8 cellular contexts compared by ENCODE assay signal in genomic region chr12:6852651-6853354, GRCh38. TPM values are rescaled to one million over a fixed set of nuclear protein-coding genes. Genes with fewer than 3 reads are reported as not detected.
DNase-seq lines count a peak whose midpoint lies in the region; ATAC-seq and TF ChIP-seq lines count a peak whose summit lies in the region.

No MANE protein-coding gene starts in this region.

- H3K9ac ChIP-seq in NT2/D1 (ENCODE audit: insufficient read length, low read depth) (peak overlapping the region; percentile 74), neuronal stem cell (ENCODE audit: low read depth, low read length, poor library complexity) (peak overlapping the region; percentile 80)

- H3K4me3 ChIP-seq in GM12875 (ENCODE audit: low read depth, low read length) (peak overlapping the region; percentile 86), NT2/D1 (ENCODE audit: insufficient read length, low read depth) (peak overlapping the region; percentile 90), fibroblast of mammary gland (ENCODE audit: control insufficient read depth, low read depth, low read length) (peak overlapping the region; percentile 93), neuronal stem cell (ENCODE audit: low read length in 2 of 2) (peak overlapping the region; percentile 77 to 82)

- peaks cover 44% of the 10 kb centered on the region for H3K4me1 Mint-ChIP-seq in activated T-cell treated with anti-CD3 and anti-CD28 coated beads, Interleukin-2, amount 50 U/mL, for 72 hours (ENCODE audit: low read depth)

- no peak overlapping the region for H2BK15ac ChIP-seq in neuronal stem cell (ENCODE audit: low read length)

- H3K36me3 ChIP-seq in NT2/D1 (ENCODE audit: insufficient read depth, insufficient read length, low read length): peaks cover 72% of the 10 kb centered on the region
- H3K36me3 ChIP-seq in neuronal stem cell (replicated peaks in 1 of 2; ENCODE audit: control insufficient read depth in 2 of 2, insufficient read depth in 2 of 2, low read length in 2 of 2): peaks cover 36 to 75% of the 10 kb centered on the region in 2 donors

- no peaks in the 10 kb centered on the region for H3K27me3 Mint-ChIP-seq in activated T-cell treated with anti-CD3 and anti-CD28 coated beads, Interleukin-2, amount 50 U/mL, for 72 hours (ENCODE audit: low read depth)

- no peak for DNase-seq in NT2/D1 (ENCODE audit: low read depth, low spot score)
- DNase-seq in activated T-cell treated with anti-CD3 and anti-CD28 coated beads, Interleukin-2, amount 50 U/mL, for 72 hours: peak; percentile 78 to 80
- DNase-seq in fibroblast of mammary gland (ENCODE audit: low read depth): peak; percentile 79
- DNase-seq in neuronal stem cell (ENCODE audit: low spot score): no peak
- peak; percentile 66 for DNase-seq in ureter (ENCODE audit: low spot score)

- H3K4ac ChIP-seq in neuronal stem cell (ENCODE audit: low read length): no peak overlapping the region

- H2AFZ ChIP-seq in neuronal stem cell (ENCODE audit: low read length): peak overlapping the region; percentile 80

- no CpG with 5 or more reads among the region's 18 CpGs for WGBS in neuronal stem cell (ENCODE audit: extremely low coverage in 2 of 2, insufficient read length in 2 of 2, insufficient replicate concordance in 1 of 2), 2 donors

- H3K79me1 ChIP-seq in neuronal stem cell (ENCODE audit: low read depth, low read length): peaks cover 13% of the 10 kb centered on the region

- no peak overlapping the region for H2BK12ac ChIP-seq in neuronal stem cell (ENCODE audit: low read length)

- H3K27ac Mint-ChIP-seq in activated T-cell treated with anti-CD3 and anti-CD28 coated beads, Interleukin-2, amount 50 U/mL, for 72 hours: peak overlapping the region; percentile 78

- no peak overlapping the region for H4K91ac ChIP-seq in neuronal stem cell (ENCODE audit: low read depth, low read length, poor library complexity)

- no peak overlapping the region for H3K23ac ChIP-seq in neuronal stem cell (ENCODE audit: low read depth, low read length, poor library complexity)

- TF ChIP-seq CTCF in GM12875 (IDR thresholded peaks at IDR 0.05; ENCODE audit: borderline replicate concordance, insufficient read depth, low read depth, low read length) (no peak), fibroblast of mammary gland (conservative IDR thresholded peaks at IDR 0.05; ENCODE audit: control insufficient read depth, insufficient read depth, low read depth, low read length) (no peak)

- H3K18ac ChIP-seq in neuronal stem cell (ENCODE audit: low read length): no peak overlapping the region

- ATAC-seq in activated T-cell treated with anti-CD3 and anti-CD28 coated beads, Interleukin-2, amount 50 U/mL, for 72 hours (replicated peaks in 1 of 2): peak; percentile 13 to 22
- ATAC-seq in GM21786 (IDR thresholded peaks at IDR 0.05; ENCODE audit: unreplicated experiment): no peak
- no peak for ATAC-seq in GM21360 (IDR thresholded peaks at IDR 0.05; ENCODE audit: unreplicated experiment)

- H3K9me3 ChIP-seq in NT2/D1 (ENCODE audit: insufficient read depth, low read length) (no peaks in the 10 kb centered on the region), neuronal stem cell (replicated peaks in 1 of 2; ENCODE audit: control insufficient read depth in 2 of 2, insufficient read depth in 1 of 2, low read depth in 1 of 2, low read length in 2 of 2) (no peaks in the 10 kb centered on the region)

- no peaks in the 10 kb centered on the region for H3K9me3 Mint-ChIP-seq in activated T-cell treated with anti-CD3 and anti-CD28 coated beads, Interleukin-2, amount 50 U/mL, for 72 hours

- peak overlapping the region; percentile 76 to 86 for H3K4me3 Mint-ChIP-seq in activated T-cell treated with anti-CD3 and anti-CD28 coated beads, Interleukin-2, amount 50 U/mL, for 72 hours

- no peak overlapping the region for H4K8ac ChIP-seq in neuronal stem cell (ENCODE audit: low read depth, low read length)

- H3K27ac ChIP-seq in neuronal stem cell (replicated peaks; ENCODE audit: low read length): peak overlapping the region; percentile 37

- no peak overlapping the region for H2BK120ac ChIP-seq in neuronal stem cell (ENCODE audit: low read depth, low read length)

- peaks cover 7 to 21% of the 10 kb centered on the region in 2 donors for H3K36me3 Mint-ChIP-seq in activated T-cell treated with anti-CD3 and anti-CD28 coated beads, Interleukin-2, amount 50 U/mL, for 72 hours (ENCODE audit: insufficient read depth in 2 of 2)

- no peak overlapping the region for H2AK5ac ChIP-seq in neuronal stem cell (ENCODE audit: low read depth, low read length)

- H2BK5ac ChIP-seq in neuronal stem cell (ENCODE audit: low read length): no peak overlapping the region

- peak overlapping the region; percentile 88 for H3K4me2 ChIP-seq in neuronal stem cell (ENCODE audit: insufficient read depth, low read length, poor library complexity, severe bottlenecking)

- peaks cover 9% of the 10 kb centered on the region for H3K4me1 ChIP-seq in NT2/D1 (ENCODE audit: insufficient read depth, insufficient read length)
- H3K4me1 ChIP-seq in neuronal stem cell (ENCODE audit: control insufficient read depth in 2 of 2, insufficient read depth in 1 of 2, low read depth in 1 of 2, low read length in 2 of 2): peaks cover 10 to 17% of the 10 kb centered on the region in 2 donors

- H3K27me3 ChIP-seq in NT2/D1 (ENCODE audit: insufficient read depth, insufficient read length) (no peaks in the 10 kb centered on the region), neuronal stem cell (ENCODE audit: control insufficient read depth in 3 of 3, insufficient read depth in 3 of 3, low read depth in 1 of 3, low read length in 3 of 3) (no peaks in the 10 kb centered on the region)

- peak overlapping the region; percentile 5 for H3K14ac ChIP-seq in neuronal stem cell (ENCODE audit: low read length)

RNA-seq across cellular contexts. Expression of gene USP5, which starts 0.9 kb away (rescaled TPM):
- total RNA-seq in activated T-cell treated with anti-CD3 and anti-CD28 coated beads, Interleukin-2, amount 50 U/mL, for 72 hours: 100 to 1,000 TPM in 1 of 2 donors, 10 to 100 TPM in 1; 98.0 to 105 TPM
- 80.9 TPM for polyA plus RNA-seq in neuronal stem cell (2013, experiment 1 of 2)
- polyA plus RNA-seq in neuronal stem cell (2013, experiment 2 of 2): 82.6 TPM
- 106 TPM for total RNA-seq in ureter

RNA-seq across cellular contexts. Expression of gene CDCA3, which starts 1.7 kb away (rescaled TPM):
- 10 to 100 TPM; 67.7 to 94.8 TPM for total RNA-seq in activated T-cell treated with anti-CD3 and anti-CD28 coated beads, Interleukin-2, amount 50 U/mL, for 72 hours
- 81.3 TPM for polyA plus RNA-seq in neuronal stem cell (2013, experiment 1 of 2)
- polyA plus RNA-seq in neuronal stem cell (2013, experiment 2 of 2): 79.5 TPM
- 1.4 TPM for total RNA-seq in ureter

RNA-seq across cellular contexts. Expression of gene GNB3, which starts 12.1 kb away (rescaled TPM):
- total RNA-seq in activated T-cell treated with anti-CD3 and anti-CD28 coated beads, Interleukin-2, amount 50 U/mL, for 72 hours: 1 to 10 TPM in 1 of 2 donors, under 1 TPM in 1; 0.95 to 1.3 TPM
- 8.6 TPM for polyA plus RNA-seq in neuronal stem cell (2013, experiment 1 of 2)
- polyA plus RNA-seq in neuronal stem cell (2013, experiment 2 of 2): 8.2 TPM
- 4.5 TPM for total RNA-seq in ureter

RNA-seq across cellular contexts. Expression of gene TPI1, which starts 14.5 kb away (rescaled TPM):
- 100 to 1,000 TPM; 504 to 562 TPM for total RNA-seq in activated T-cell treated with anti-CD3 and anti-CD28 coated beads, Interleukin-2, amount 50 U/mL, for 72 hours
- 638 TPM for polyA plus RNA-seq in neuronal stem cell (2013, experiment 1 of 2)
- polyA plus RNA-seq in neuronal stem cell (2013, experiment 2 of 2): 612 TPM
- total RNA-seq in ureter: 418 TPM

RNA-seq across cellular contexts. Expression of gene SPSB2, which starts 20.3 kb away (rescaled TPM):
- 10 to 100 TPM in 1 of 2 donors, 1 to 10 TPM in 1; 9.6 to 10.4 TPM for total RNA-seq in activated T-cell treated with anti-CD3 and anti-CD28 coated beads, Interleukin-2, amount 50 U/mL, for 72 hours
- 5.7 TPM for polyA plus RNA-seq in neuronal stem cell (2013, experiment 1 of 2)
- 5.5 TPM for polyA plus RNA-seq in neuronal stem cell (2013, experiment 2 of 2)
- total RNA-seq in ureter: 9.9 TPM

Comparison
In these comparisons a context has a peak if more than half of its experiments do, and no peak if none do; other contexts are left out.
1. DNase-seq: peak in activated T-cell treated with anti-CD3 and anti-CD28 coated beads, Interleukin-2, amount 50 U/mL, for 72 hours (2 of 2), fibroblast of mammary gland (single experiment) and ureter (single experiment); none in NT2/D1 (single experiment) and neuronal stem cell (single experiment).
2. ATAC-seq: peak in activated T-cell treated with anti-CD3 and anti-CD28 coated beads, Interleukin-2, amount 50 U/mL, for 72 hours (2 of 2); none in GM21786 (single experiment) and GM21360 (single experiment).
3. RNA of gene CDCA3, which starts 1.7 kb away (total RNA-seq): 67.7 to 94.8 TPM in activated T-cell treated with anti-CD3 and anti-CD28 coated beads, Interleukin-2, amount 50 U/mL, for 72 hours; 1.4 TPM in ureter (single experiment); every median in the first group is over 10 times any median in the second.
4. Peak in every context shown above with its lines, with median percentiles within 50 percentile points of each other: H3K4me3 ChIP-seq.